ENCODE assay signal across 8 cellular contexts in genomic region chr21:36699026-36699545, GRCh38. TPM values are rescaled to one million over a fixed set of nuclear protein-coding genes. Genes with fewer than 3 reads are reported as not detected.
DNase-seq lines count a peak whose midpoint lies in the region; ATAC-seq and TF ChIP-seq lines count a peak whose summit lies in the region.

Gene SIM2, plus strand, starts transcription at chr21:36699115. Its CDS starts 632 bp downstream, at chr21:36699747.

- intact Hi-C loops in PC-9 (cut with micrococcal nuclease; ENCODE audit: unreplicated experiment) = loop anchor here (5.0 kb wide), 1 partner anchor 57 kb away; no protein-coding TSS in a partner anchor
- intact Hi-C loops in activated T-helper 2 cell treated with anti-CD3 and anti-CD28 coated beads, Interferon-gamma antibody, Interleukin-2, Interleukin-4, amounts not matched to agents 10 μg/mL and 5 μg/mL and 100 μg/mL, durations not matched to agents 14 hours and 24 hours and 36 hours (cut with micrococcal nuclease) = loop anchor here (10.0 kb wide), 1 partner anchor 1216 kb away; the partner anchor contains the start of gene KCNJ6

- peak within 1 kb of the TSS; percentile 64 for H3K27ac ChIP-seq in PC-9

- H3K27me3 ChIP-seq in PC-9 (ENCODE audit: insufficient read depth, low read depth) = no peaks in the 10 kb centered on the region

- H3K9me3 ChIP-seq in PC-9 (ENCODE audit: insufficient read depth, low read depth) = no peaks in the 10 kb centered on the region

- 0 out of 2 replicates have a peak, but pooled peaks cover 14% of the 10 kb centered on the region for H3K4me1 ChIP-seq in PC-9 (replicated peaks; ENCODE audit: insufficient read depth)

- H3K4me2 ChIP-seq in PC-9 = peak within 1 kb of the TSS; percentile 92

- H3K4me3 ChIP-seq in PC-9 = peak within 1 kb of the TSS; percentile 87
- H3K4me3 ChIP-seq in fibroblast of the aortic adventitia (ENCODE audit: low read depth, low read length) = peak within 1 kb of the TSS; percentile 28
- H3K4me3 ChIP-seq in skeletal muscle cell (ENCODE audit: low read depth, low read length) = peak within 1 kb of the TSS; percentile 55

- POLR2A ChIA-PET in PC-9 (lab: Charles Lee; ENCODE audit: unreplicated experiment) = interaction anchor here (0.6 to 0.8 kb wide), 2 partner anchors 13 to 43 kb away, joined by 3 to 4 read pairs; no protein-coding TSS in a partner anchor

- ATAC-seq in HG03432 (IDR thresholded peaks at IDR 0.05; ENCODE audit: unreplicated experiment) = no peak

- H3K36me3 Mint-ChIP-seq in T-helper 2 cell treated with Interferon-gamma antibody and Interleukin-4, amounts not matched to agents 5 μg/mL and 100 μg/mL, for 36 hours (ENCODE audit: low read depth) = peaks cover 2% of the 10 kb centered on the region
- H3K36me3 Mint-ChIP-seq in activated T-helper 2 cell treated with anti-CD3 and anti-CD28 coated beads, Interferon-gamma antibody, Interleukin-2, Interleukin-4, amounts not matched to agents 10 μg/mL and 5 μg/mL and 100 μg/mL, durations not matched to agents 14 hours and 24 hours and 36 hours (ENCODE audit: low read depth) = no peaks in the 10 kb centered on the region

- H3K9me2 ChIP-seq in PC-9 (ENCODE audit: insufficient read depth) = no peaks in the 10 kb centered on the region

- H3K36me3 ChIP-seq in PC-9 (ENCODE audit: low read depth) = no peaks in the 10 kb centered on the region

- peak within 1 kb of the TSS; percentile 48 for H3K4me3 Mint-ChIP-seq in T-helper 2 cell treated with Interferon-gamma antibody and Interleukin-4, amounts not matched to agents 5 μg/mL and 100 μg/mL, for 36 hours
- no peak within 1 kb of the TSS for H3K4me3 Mint-ChIP-seq in activated T-helper 2 cell treated with anti-CD3 and anti-CD28 coated beads, Interferon-gamma antibody, Interleukin-2, Interleukin-4, amounts not matched to agents 10 μg/mL and 5 μg/mL and 100 μg/mL, durations not matched to agents 14 hours and 24 hours and 36 hours (ENCODE audit: low read depth)

- peaks cover 5% of the 10 kb centered on the region for H3K4me1 Mint-ChIP-seq in T-helper 2 cell treated with Interferon-gamma antibody and Interleukin-4, amounts not matched to agents 5 μg/mL and 100 μg/mL, for 36 hours (ENCODE audit: low read depth)
- peaks cover 6% of the 10 kb centered on the region for H3K4me1 Mint-ChIP-seq in activated T-helper 2 cell treated with anti-CD3 and anti-CD28 coated beads, Interferon-gamma antibody, Interleukin-2, Interleukin-4, amounts not matched to agents 10 μg/mL and 5 μg/mL and 100 μg/mL, durations not matched to agents 14 hours and 24 hours and 36 hours (ENCODE audit: low read depth)

- no peak for TF ChIP-seq CTCF in PC-9 (conservative IDR thresholded peaks at IDR 0.05)
- TF ChIP-seq CTCF in fibroblast of the aortic adventitia (IDR thresholded peaks at IDR 0.05; ENCODE audit: insufficient read depth, low read length) = no peak

- CTCF ChIA-PET in PC-9 (lab: Charles Lee) = no interaction called here

- H3K9me3 Mint-ChIP-seq in T-helper 2 cell treated with Interferon-gamma antibody and Interleukin-4, amounts not matched to agents 5 μg/mL and 100 μg/mL, for 36 hours = no peaks in the 10 kb centered on the region
- H3K9me3 Mint-ChIP-seq in activated T-helper 2 cell treated with anti-CD3 and anti-CD28 coated beads, Interferon-gamma antibody, Interleukin-2, Interleukin-4, amounts not matched to agents 10 μg/mL and 5 μg/mL and 100 μg/mL, durations not matched to agents 14 hours and 24 hours and 36 hours = no peaks in the 10 kb centered on the region

- peak within 1 kb of the TSS; percentile 82 for H2AFZ ChIP-seq in PC-9

- BruUV-seq in PC-9 (replicated peaks; lab: Mats Ljungman, UMichigan) = no TSS peak

- no peaks in the 10 kb centered on the region; the same call in 1 of the 2 replicates for H3F3A ChIP-seq in PC-9 (ENCODE audit: insufficient read depth, low read depth)

- peaks cover 67% of the 10 kb centered on the region for H3K79me2 ChIP-seq in PC-9 (ENCODE audit: low read depth)

- peaks cover 18% of the 10 kb centered on the region for H4K20me1 ChIP-seq in PC-9 (ENCODE audit: insufficient read depth)

- no peak for DNase-seq in T-helper 2 cell treated with Interferon-gamma antibody and Interleukin-4, amounts not matched to agents 5 μg/mL and 100 μg/mL, for 36 hours (ENCODE audit: low spot score)
- DNase-seq in T-helper 2 cell = no peak
- DNase-seq in PC-9 = peak; percentile 60 to 83
- no peak for DNase-seq in fibroblast of the aortic adventitia (ENCODE audit: low read depth)
- no peak for DNase-seq in skeletal muscle cell (ENCODE audit: low read depth)
- no peak for DNase-seq in stimulated activated CD4-positive, alpha-beta T cell treated with anti-CD3 and anti-CD28 coated beads, Interleukin-4, amount 100 ng/mL, for 4 hours
- DNase-seq in activated T-helper 2 cell treated with anti-CD3 and anti-CD28 coated beads, Interferon-gamma antibody, Interleukin-2, Interleukin-4, amounts not matched to agents 10 μg/mL and 5 μg/mL and 100 μg/mL, durations not matched to agents 14 hours and 24 hours and 36 hours (ENCODE audit: low spot score) = no peak

- peaks cover 77% of the 10 kb centered on the region for H3K27me3 Mint-ChIP-seq in T-helper 2 cell treated with Interferon-gamma antibody and Interleukin-4, amounts not matched to agents 5 μg/mL and 100 μg/mL, for 36 hours (ENCODE audit: low read depth)
- H3K27me3 Mint-ChIP-seq in activated T-helper 2 cell treated with anti-CD3 and anti-CD28 coated beads, Interferon-gamma antibody, Interleukin-2, Interleukin-4, amounts not matched to agents 10 μg/mL and 5 μg/mL and 100 μg/mL, durations not matched to agents 14 hours and 24 hours and 36 hours (ENCODE audit: low read depth) = peaks cover 72% of the 10 kb centered on the region

- no peak within 1 kb of the TSS for H3K27ac Mint-ChIP-seq in T-helper 2 cell treated with Interferon-gamma antibody and Interleukin-4, amounts not matched to agents 5 μg/mL and 100 μg/mL, for 36 hours
- H3K27ac Mint-ChIP-seq in activated T-helper 2 cell treated with anti-CD3 and anti-CD28 coated beads, Interferon-gamma antibody, Interleukin-2, Interleukin-4, amounts not matched to agents 10 μg/mL and 5 μg/mL and 100 μg/mL, durations not matched to agents 14 hours and 24 hours and 36 hours = no peak within 1 kb of the TSS

RNA-seq across cellular contexts. Expression of gene SIM2, which starts in this region (rescaled TPM):
- total RNA-seq in PC-9 (2021) (17.9 and 18.5 TPM in 2 replicates), fibroblast of the aortic adventitia (ENCODE audit: low replicate concordance) (0.18 TPM in 1 of 2 replicates, not detected in the other)
- 0.18 and 0.21 TPM in 2 replicates for total RNA-seq in activated T-helper 2 cell treated with anti-CD3 and anti-CD28 coated beads, Interferon-gamma antibody, Interleukin-2, Interleukin-4, amounts not matched to agents 10 μg/mL and 5 μg/mL and 100 μg/mL, durations not matched to agents 14 hours and 24 hours and 36 hours

Comparison
In these comparisons a context has a peak if more than half of its experiments do, and no peak if none do; other contexts are left out.
1. RNA of gene SIM2 (total RNA-seq): 17.9 to 18.5 TPM in PC-9; 0.18 to 0.21 TPM in activated T-helper 2 cell treated with anti-CD3 and anti-CD28 coated beads, Interferon-gamma antibody, Interleukin-2, Interleukin-4, amounts not matched to agents 10 μg/mL and 5 μg/mL and 100 μg/mL, durations not matched to agents 14 hours and 24 hours and 36 hours and 0.18 TPM in fibroblast of the aortic adventitia; every median in the first group is over 10 times any median in the second.
2. DNase-seq: peak in PC-9 (2 of 2); none in T-helper 2 cell treated with Interferon-gamma antibody and Interleukin-4, amounts not matched to agents 5 μg/mL and 100 μg/mL, for 36 hours (single experiment), T-helper 2 cell (0 of 5), fibroblast of the aortic adventitia (single experiment), skeletal muscle cell (single experiment), stimulated activated CD4-positive, alpha-beta T cell treated with anti-CD3 and anti-CD28 coated beads, Interleukin-4, amount 100 ng/mL, for 4 hours (0 of 2) and activated T-helper 2 cell treated with anti-CD3 and anti-CD28 coated beads, Interferon-gamma antibody, Interleukin-2, Interleukin-4, amounts not matched to agents 10 μg/mL and 5 μg/mL and 100 μg/mL, durations not matched to agents 14 hours and 24 hours and 36 hours (single experiment).
3. H3K4me3 ChIP-seq: peak in every context shown above with its lines; median percentile 87 in PC-9; 55 in skeletal muscle cell; 28 in fibroblast of the aortic adventitia.